Comparison of ENCODE assay signal across 21 cellular contexts in genomic region chr18:56306793-56307192, GRCh38.
A peak's percentile ranks its signal among the peaks of the same experiment; 100 is the strongest.
DNase-seq lines count a peak whose midpoint lies in the region; ATAC-seq and TF ChIP-seq lines count a peak whose summit lies in the region.
"Had no signal": no experiment of that assay in that cellular context is flagged by ENCODE, and none has a peak within 500 bp of the region (broad histone marks: within the 10 kb centered on the region; RNA-seq: fewer than 3 reads in every experiment).

No MANE protein-coding gene starts in this region.

- no peaks in the 10 kb centered on the region for H3K9me3 Mint-ChIP-seq in brain
- no peaks in the 10 kb centered on the region for H3K9me3 Mint-ChIP-seq in stimulated activated memory B cell treated with anti-CD40 and anti-IgM and Interleukin-4, amounts not matched to agents 10 μg/mL and 1 μg/mL and 100 μg/mL, for 72 hours
- no peaks in the 10 kb centered on the region for H3K9me3 Mint-ChIP-seq in progenitor cell of endocrine pancreas (ENCODE audit: low read depth)
- H3K9me3 Mint-ChIP-seq: H9; T-helper 1 cell treated with Interleukin-12 subunit alpha and Interleukin-12 subunit beta and Interleukin-4 antibody, amounts not matched to agents 30 μg/mL and 1 μg/mL, for 36 hours had no signal

- H3K27me3 Mint-ChIP-seq in brain, result no peaks in the 10 kb centered on the region
- no peaks in the 10 kb centered on the region for H3K27me3 Mint-ChIP-seq in stimulated activated memory B cell treated with anti-CD40 and anti-IgM and Interleukin-4, amounts not matched to agents 10 μg/mL and 1 μg/mL and 100 μg/mL, for 72 hours
- no peaks in the 10 kb centered on the region for H3K27me3 Mint-ChIP-seq in progenitor cell of endocrine pancreas
- H3K27me3 Mint-ChIP-seq: CD4-positive, CD25-positive, alpha-beta regulatory T cell had no signal

- H3K36me3 Mint-ChIP-seq in brain, result no peaks in the 10 kb centered on the region
- H3K36me3 Mint-ChIP-seq in stimulated activated memory B cell treated with anti-CD40 and anti-IgM and Interleukin-4, amounts not matched to agents 10 μg/mL and 1 μg/mL and 100 μg/mL, for 72 hours, result no peaks in the 10 kb centered on the region
- H3K36me3 Mint-ChIP-seq in progenitor cell of endocrine pancreas (ENCODE audit: insufficient read depth), result no peaks in the 10 kb centered on the region
- H3K36me3 Mint-ChIP-seq: CD4-positive, CD25-positive, alpha-beta regulatory T cell had no signal

- no peak for ATAC-seq in stimulated activated memory B cell treated with anti-CD40 and anti-IgM and Interleukin-4, amounts not matched to agents 10 μg/mL and 1 μg/mL and 100 μg/mL, for 72 hours

- H3K4me1 Mint-ChIP-seq in brain (peaks cover 23% of the 10 kb centered on the region), progenitor cell of endocrine pancreas (ENCODE audit: low read depth) (no peaks in the 10 kb centered on the region)
- H3K4me1 Mint-ChIP-seq in stimulated activated memory B cell treated with anti-CD40 and anti-IgM and Interleukin-4, amounts not matched to agents 10 μg/mL and 1 μg/mL and 100 μg/mL, for 72 hours, result peaks cover 32% of the 10 kb centered on the region

- no peak overlapping the region for H3K4me3 Mint-ChIP-seq in brain
- H3K4me3 Mint-ChIP-seq in stimulated activated memory B cell treated with anti-CD40 and anti-IgM and Interleukin-4, amounts not matched to agents 10 μg/mL and 1 μg/mL and 100 μg/mL, for 72 hours, result no peak overlapping the region
- no peak overlapping the region for H3K4me3 Mint-ChIP-seq in progenitor cell of endocrine pancreas (ENCODE audit: low read depth)
- H3K4me3 Mint-ChIP-seq: CD4-positive, CD25-positive, alpha-beta regulatory T cell; H9; T-helper 1 cell treated with Interleukin-12 subunit alpha and Interleukin-12 subunit beta and Interleukin-4 antibody, amounts not matched to agents 30 μg/mL and 1 μg/mL, for 36 hours had no signal

- no peak for TF ChIP-seq CTCF in brain (conservative IDR thresholded peaks at IDR 0.05)
- no peak for TF ChIP-seq CTCF in progenitor cell of endocrine pancreas (IDR thresholded peaks at IDR 0.05; ENCODE audit: unreplicated experiment)

- DNase-seq in NOMO-1 treated with DMSO at 0.1 percent for 48 hours (lab: John Stamatoyannopoulos, UW; ENCODE audit: unreplicated experiment) (peak; percentile 15), NOMO-1 treated with dmso at 0.1 percent for 144 hours (lab: John Stamatoyannopoulos, UW; ENCODE audit: unreplicated experiment) (no peak), NCI-H2171 (lab: John Stamatoyannopoulos, UW) (peak; percentile 33), progenitor cell of endocrine pancreas (ENCODE audit: low spot score, unreplicated experiment) (no peak), RKO (ENCODE audit: low spot score) (no peak)
- DNase-seq: CD4-positive, CD25-positive, alpha-beta regulatory T cell; H9; KBM-7; MG63; NCI-H1092 treated with DMSO at 0.1 percent for 48 hours; NCI-H1436; NCI-H187; NCI-H2081 treated with DMSO at 0.1 percent for 48 hours; NCI-H226; NCI-H510A; NK-92 treated with Interleukin-12 subunit alpha and Interleukin-12 subunit beta, amount 100 ng/mL, for 24 hours; SK-N-SH; SW 1271 had no signal

- H3K27ac Mint-ChIP-seq in brain (peak overlapping the region in 3 of 5 experiments; percentile 11 to 56 (median 12)), progenitor cell of endocrine pancreas (no peak overlapping the region)
- H3K27ac Mint-ChIP-seq in stimulated activated memory B cell treated with anti-CD40 and anti-IgM and Interleukin-4, amounts not matched to agents 10 μg/mL and 1 μg/mL and 100 μg/mL, for 72 hours, result no peak overlapping the region
- H3K27ac Mint-ChIP-seq: CD4-positive, CD25-positive, alpha-beta regulatory T cell; H9; T-helper 1 cell treated with Interleukin-12 subunit alpha and Interleukin-12 subunit beta and Interleukin-4 antibody, amounts not matched to agents 30 μg/mL and 1 μg/mL, for 36 hours had no signal

Comparison
In these comparisons a context has a peak if more than half of its experiments do, and no peak if none do; other contexts are left out.
1. DNase-seq: peak in NOMO-1 treated with DMSO at 0.1 percent for 48 hours (single experiment) and NCI-H2171 (single experiment); none in NOMO-1 treated with dmso at 0.1 percent for 144 hours (single experiment), progenitor cell of endocrine pancreas (single experiment) and RKO (single experiment).
2. H3K27ac Mint-ChIP-seq: peak in brain (3 of 5); none in stimulated activated memory B cell treated with anti-CD40 and anti-IgM and Interleukin-4, amounts not matched to agents 10 μg/mL and 1 μg/mL and 100 μg/mL, for 72 hours (single experiment) and progenitor cell of endocrine pancreas (single experiment).